ENCODE assay signal across 8 cellular contexts in genomic region chr2:203014456-203015199, GRCh38. TPM values are rescaled to one million over a fixed set of nuclear protein-coding genes. Genes with fewer than 3 reads are reported as not detected.
DNase-seq lines count a peak whose midpoint lies in the region; ATAC-seq, FAIRE-seq and TF ChIP-seq lines count a peak whose summit lies in the region.

Gene NBEAL1 (plus strand): TSS chr2:203014875. CDS start chr2:203016385, 1,510 bp downstream.

- no peaks in the 10 kb centered on the region for H3K9me3 ChIP-seq in iPS-20b (ENCODE audit: insufficient read depth, low read depth, low read length)

- H3K36me3 ChIP-seq in ACC112 (ENCODE audit: insufficient read depth, low read length) (no peaks in the 10 kb centered on the region), bronchial epithelial cell (ENCODE audit: control insufficient read depth, insufficient read depth, low read length) (no peaks in the 10 kb centered on the region), iPS-20b (ENCODE audit: insufficient read depth, low read depth, low read length) (no peaks in the 10 kb centered on the region)

- peak; percentile 84 for FAIRE-seq in bronchial epithelial cell (lab: Jason Lieb, UNC)

- H3K79me2 ChIP-seq in ACC112 (ENCODE audit: control insufficient read depth, insufficient read depth, low read length, unreplicated experiment) = peaks cover 45% of the 10 kb centered on the region

- H3K4me1 ChIP-seq in ACC112 (ENCODE audit: control insufficient read depth, insufficient read depth, low read length, unreplicated experiment) (peaks cover 5% of the 10 kb centered on the region), iPS-20b (ENCODE audit: insufficient read depth, low read length) (0 out of 2 replicates have a peak, but pooled peaks cover 13% of the 10 kb centered on the region)

- H3K9ac ChIP-seq in iPS-20b (ENCODE audit: low read depth, low read length) = peak within 1 kb of the TSS; percentile 87; the same call in 1 of the 2 replicates

- DNase-seq in NCI-H2196 treated with DMSO at 0.1 percent for 48 hours (lab: John Stamatoyannopoulos, UW; ENCODE audit: unreplicated experiment) = peak; percentile 86
- peak; percentile 95 for DNase-seq in bronchial epithelial cell (ENCODE audit: low read depth)

- TF ChIP-seq CTCF in VCaP (conservative IDR thresholded peaks at IDR 0.05) (no peak), bronchial epithelial cell (IDR thresholded peaks at IDR 0.05; ENCODE audit: insufficient read depth, low read length, severe bottlenecking) (no peak)

- H3K27me3 ChIP-seq in ACC112 (ENCODE audit: insufficient read depth, low read length) (no peaks in the 10 kb centered on the region), bronchial epithelial cell (ENCODE audit: control insufficient read depth, insufficient read depth, low read length) (no peaks in the 10 kb centered on the region), iPS-20b (ENCODE audit: insufficient read depth, low read length) (no peaks in the 10 kb centered on the region)

- peak within 1 kb of the TSS; percentile 84 for H2AFZ ChIP-seq in ACC112 (ENCODE audit: low read length, unreplicated experiment)

- ATAC-seq in GM18870 (IDR thresholded peaks at IDR 0.05; ENCODE audit: unreplicated experiment) (peak; percentile 95), HG03135 (IDR thresholded peaks at IDR 0.05; ENCODE audit: unreplicated experiment) (peak; percentile 97)

- peak within 1 kb of the TSS; percentile 98 for H3K27ac ChIP-seq in ACC112 (ENCODE audit: low read depth, low read length)
- peak within 1 kb of the TSS; percentile 76 for H3K27ac ChIP-seq in VCaP
- peak within 1 kb of the TSS; percentile 68 for H3K27ac ChIP-seq in iPS-20b (ENCODE audit: low read length)
- peak within 1 kb of the TSS; percentile 60 to 97 (median 89) for H3K27ac ChIP-seq in skin epidermis

- peak within 1 kb of the TSS; percentile 93 for H3K4me3 ChIP-seq in ACC112 (ENCODE audit: low read depth, low read length)
- H3K4me3 ChIP-seq in bronchial epithelial cell (ENCODE audit: low read depth, low read length) = peak within 1 kb of the TSS; percentile 100
- H3K4me3 ChIP-seq in iPS-20b (ENCODE audit: low read length) = peak within 1 kb of the TSS; percentile 90
- H3K4me3 ChIP-seq in skin epidermis = peak within 1 kb of the TSS; percentile 66 to 89 (median 83)

RNA-seq across cellular contexts. Expression of gene NBEAL1, which starts in this region (rescaled TPM):
- 35.6 and 42.6 TPM in 2 replicates for total RNA-seq in bronchial epithelial cell

Comparison
In these comparisons a context has a peak if more than half of its experiments do, and no peak if none do; other contexts are left out.
1. Peak in every context shown above with its lines: DNase-seq, ATAC-seq, H3K4me3 ChIP-seq and H3K27ac ChIP-seq.